Comparison of ENCODE assay signal across 9 cellular contexts in genomic region chr1:65524931-65525296, GRCh38.
DNase-seq lines count a peak whose midpoint lies in the region; ATAC-seq and TF ChIP-seq lines count a peak whose summit lies in the region.
"Had no signal": no experiment of that assay in that cellular context is flagged by ENCODE, and none has a peak within 500 bp of the region (broad histone marks: within the 10 kb centered on the region; RNA-seq: fewer than 3 reads in every experiment).

No MANE protein-coding gene starts in this region.

- H3K4me3 ChIP-seq in HEK293 (ENCODE audit: low read depth, low read length) (no peak overlapping the region), iPS-18a (ENCODE audit: low read length) (peak overlapping the region; percentile 63), skeletal muscle cell (ENCODE audit: low read depth, low read length) (peak overlapping the region; percentile 54)

- peak overlapping the region; percentile 37 for H3K4me3 Mint-ChIP-seq in activated naive CD8-positive, alpha-beta T cell treated with anti-CD3 and anti-CD28 coated beads, Interleukin-2, amount 10 ng/mL, durations not matched to agents 7 days and 5 days

- H3K27ac ChIP-seq in HEK293 (ENCODE audit: extremely low read depth, low read depth, low read length) (no peak overlapping the region; the same call in 1 of the 2 replicates), iPS-18a (ENCODE audit: low read length) (no peak overlapping the region)

- no peak for ATAC-seq in activated naive CD8-positive, alpha-beta T cell treated with anti-CD3 and anti-CD28 coated beads, Interleukin-2, amount 10 ng/mL, durations not matched to agents 7 days and 5 days (ENCODE audit: low read depth)
- ATAC-seq in GM19023 (IDR thresholded peaks at IDR 0.05; ENCODE audit: unreplicated experiment) = no peak

- peaks cover 48% of the 10 kb centered on the region for H3K27me3 ChIP-seq in iPS-18a (ENCODE audit: control insufficient read depth, insufficient read depth, low read length)

- POLR2A ChIA-PET in HEK293 (lab: Yijun Ruan, JAX) = no interaction called here
- POLR2A ChIA-PET in activated naive CD8-positive, alpha-beta T cell treated with anti-CD3 and anti-CD28 coated beads, Interleukin-2, amount 10 ng/mL, durations not matched to agents 7 days and 5 days (lab: Charles Lee) = no interaction called here

- H3K36me3 Mint-ChIP-seq in activated naive CD8-positive, alpha-beta T cell treated with anti-CD3 and anti-CD28 coated beads, Interleukin-2, amount 10 ng/mL, durations not matched to agents 7 days and 5 days = peaks cover 1% of the 10 kb centered on the region

- H3K4me1 ChIP-seq in HEK293 (ENCODE audit: control insufficient read depth, insufficient read depth, low read length) (peaks cover 6% of the 10 kb centered on the region; the same call in 1 of the 2 replicates), iPS-18a (ENCODE audit: control insufficient read depth, low read depth, low read length) (no peaks in the 10 kb centered on the region)

- H3K27me3 Mint-ChIP-seq in activated naive CD8-positive, alpha-beta T cell treated with anti-CD3 and anti-CD28 coated beads, Interleukin-2, amount 10 ng/mL, durations not matched to agents 7 days and 5 days = peaks cover 39% of the 10 kb centered on the region

- in situ Hi-C loops in KBM-7 (cut with MboI; ENCODE audit: low pct_unique_long_range_greater_than_20kb, low sequenced_read_pairs) = no loop called here

- CTCF ChIA-PET in HEK293 (lab: Yijun Ruan, JAX) = no interaction called here

- H3K9me3 ChIP-seq in HEK293 (ENCODE audit: control insufficient read depth, insufficient read depth, low read depth, low read length) (no peaks in the 10 kb centered on the region), iPS-18a (ENCODE audit: control insufficient read depth, low read depth, low read length) (no peaks in the 10 kb centered on the region)

- no peaks in the 10 kb centered on the region for H3K36me3 ChIP-seq in HEK293 (ENCODE audit: control insufficient read depth in 2 of 2, insufficient read depth in 1 of 2, low read length in 2 of 2)
- H3K36me3 ChIP-seq in iPS-18a (ENCODE audit: control insufficient read depth, low read depth, low read length) = no peaks in the 10 kb centered on the region

- H3K9ac ChIP-seq in iPS-18a (ENCODE audit: low read length) = no peak overlapping the region

- no peaks in the 10 kb centered on the region for H3K4me1 Mint-ChIP-seq in activated naive CD8-positive, alpha-beta T cell treated with anti-CD3 and anti-CD28 coated beads, Interleukin-2, amount 10 ng/mL, durations not matched to agents 7 days and 5 days

- no peak overlapping the region for H3K27ac Mint-ChIP-seq in activated naive CD8-positive, alpha-beta T cell treated with anti-CD3 and anti-CD28 coated beads, Interleukin-2, amount 10 ng/mL, durations not matched to agents 7 days and 5 days

- TF ChIP-seq CTCF in HEK293 (tag by site-specific recombination; IDR thresholded peaks at IDR 0.05) = no peak

- no peaks in the 10 kb centered on the region for H3K9me3 Mint-ChIP-seq in activated naive CD8-positive, alpha-beta T cell treated with anti-CD3 and anti-CD28 coated beads, Interleukin-2, amount 10 ng/mL, durations not matched to agents 7 days and 5 days

- DNase-seq in activated naive CD8-positive, alpha-beta T cell treated with anti-CD3 and anti-CD28 coated beads, Interleukin-2, amount 10 ng/mL, durations not matched to agents 7 days and 5 days = no peak
- DNase-seq in skeletal muscle cell (ENCODE audit: low read depth) = no peak
- DNase-seq in epidermal melanocyte (ENCODE audit: insufficient read length, low spot score) = no peak
- DNase-seq in KBM-7 = no peak
- DNase-seq in ureter (ENCODE audit: low spot score) = no peak
- DNase-seq: NCI-H510A had no signal

TF ChIP-seq in HEK293, 187 proteins besides CTCF, POLR2A, EP300 and RAD21:
- TF ChIP-seq MZF1 (tag by site-specific recombination; IDR thresholded peaks at IDR 0.05; ENCODE audit: borderline replicate concordance) = no peak
- peak; percentile 34; the same call in 1 of the 2 replicates for TF ChIP-seq ATF2 (tag by site-specific recombination; IDR thresholded peaks at IDR 0.05; ENCODE audit: low read depth)
